In genomic region chr14:68983210-68983609, GRCh38 we compare ENCODE assay signal across 23 cellular contexts.
"Had no signal": no experiment of that assay in that cellular context is flagged by ENCODE, and none has a peak within 500 bp of the region (broad histone marks: within the 10 kb centered on the region; RNA-seq: fewer than 3 reads in every experiment).

No MANE protein-coding gene starts in this region.

- H3K4me1 ChIP-seq: parathyroid adenoma, thyroid gland, uterus had no signal

- H3K36me3 ChIP-seq: cardiac muscle cell, lower lobe of right lung, neutrophil, spleen, thyroid gland, uterus had no signal

- H3K27ac ChIP-seq: cardiac muscle cell, lower lobe of right lung, neutrophil, parathyroid adenoma, spleen, thyroid gland had no signal

- FAIRE-seq: islet of Langerhans had no signal

- DNase-seq: activated CD4-positive, alpha-beta T cell treated with anti-CD3 and anti-CD28 coated beads for 48 hours; activated CD4-positive, CD25-positive, alpha-beta regulatory T cell; activated CD8-positive, alpha-beta T cell treated with anti-CD3 and anti-CD28 coated beads, Interleukin-2, amount 10 ng/mL, durations not matched to agents 7 days and 5 days; activated naive CD4-positive, alpha-beta T cell treated with Interleukin-2 at 50 U/mL for 16 hours; activated naive CD8-positive, alpha-beta T cell treated with anti-CD3 and anti-CD28 coated beads, Interleukin-2, amount 50 U/mL, for 24 hours; activated T-cell treated with anti-CD3 and anti-CD28 coated beads, Interleukin-2, amount 50 U/mL, for 24 hours; effector memory CD8-positive, alpha-beta T cell; foreskin melanocyte; glutamatergic neuron; hippocampal formation; left cardiac atrium; lower lobe of right lung; natural killer cell; stimulated activated naive B cell treated with anti-CD40 and anti-IgM and Interleukin-4, amounts not matched to agents 10 μg/mL and 1 μg/mL and 100 μg/mL, for 72 hours; T1000; thyroid gland; uterus had no signal

- ATAC-seq: activated CD8-positive, alpha-beta T cell treated with anti-CD3 and anti-CD28 coated beads, Interleukin-2, amount 10 ng/mL, durations not matched to agents 7 days and 5 days; activated naive CD8-positive, alpha-beta T cell treated with anti-CD3 and anti-CD28 coated beads, Interleukin-2, amount 50 U/mL, for 24 hours; effector memory CD8-positive, alpha-beta T cell; left cardiac atrium; lower lobe of right lung; natural killer cell; sciatic nerve; stimulated activated naive B cell treated with anti-CD40 and anti-IgM and Interleukin-4, amounts not matched to agents 10 μg/mL and 1 μg/mL and 100 μg/mL, for 72 hours had no signal

- H3K9ac ChIP-seq: parathyroid adenoma had no signal

- H3K27me3 ChIP-seq: cardiac muscle cell, neutrophil, thyroid gland, uterus had no signal

- H3K79me2 ChIP-seq: parathyroid adenoma had no signal

- H3K9me3 ChIP-seq: lower lobe of right lung, neutrophil, spleen, thyroid gland, uterus had no signal

- H2AFZ ChIP-seq: parathyroid adenoma had no signal

- H3K4me3 ChIP-seq: cardiac muscle cell, lower lobe of right lung, spleen, thyroid gland, uterus had no signal
